ENCODE assay signal across 1 cellular context in the genomic region with DNA sequence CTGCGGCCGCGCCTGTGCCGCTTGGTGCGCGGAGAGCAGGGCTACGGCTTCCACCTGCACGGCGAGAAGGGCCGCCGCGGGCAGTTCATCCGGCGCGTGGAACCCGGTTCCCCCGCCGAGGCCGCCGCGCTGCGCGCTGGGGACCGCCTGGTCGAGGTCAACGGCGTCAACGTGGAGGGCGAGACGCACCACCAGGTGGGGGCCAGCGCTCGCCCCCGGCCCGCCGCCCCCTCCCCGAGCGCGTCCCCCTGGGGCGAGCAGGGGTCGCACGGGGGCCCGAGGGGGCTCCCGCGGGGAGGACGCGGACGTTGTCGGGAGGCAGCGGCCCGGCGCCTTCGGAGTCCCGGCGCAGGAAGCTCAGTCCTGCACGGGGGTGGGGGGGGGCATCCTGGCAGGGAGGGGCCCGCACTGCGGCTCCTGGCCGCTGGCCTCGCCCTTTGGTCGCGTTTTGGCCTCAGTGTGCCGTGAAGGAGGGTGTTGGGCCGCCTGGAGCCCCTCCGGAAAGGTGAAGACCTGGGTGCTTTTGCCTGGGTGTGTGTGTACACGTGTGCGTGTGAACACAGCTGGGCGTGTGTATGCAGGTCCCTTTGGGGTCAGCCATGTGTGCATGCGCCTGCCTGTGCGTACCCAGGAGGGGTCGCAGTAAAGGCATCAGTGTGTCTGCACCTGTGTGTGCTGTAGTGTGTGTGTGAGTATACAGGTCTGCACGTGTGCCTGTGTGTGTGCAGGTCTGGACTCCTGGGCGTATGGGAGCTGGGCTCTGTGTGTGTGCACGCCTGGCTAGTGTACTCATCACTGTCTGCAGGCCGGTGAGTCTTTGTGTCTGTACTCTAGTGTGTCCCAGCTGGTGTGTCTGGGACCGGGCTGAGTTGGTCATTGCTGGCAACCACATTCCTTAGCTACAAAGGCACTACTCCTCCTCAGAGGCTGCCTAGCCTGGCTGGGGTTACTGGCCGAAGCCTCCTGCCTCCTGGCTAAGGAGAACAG.
A peak's percentile ranks its signal among the peaks of the same experiment; 100 is the strongest.
TF ChIP-seq lines count a peak whose summit lies in the region.

No MANE protein-coding gene starts in this region.

TF ChIP-seq in HepG2, 621 proteins besides CTCF, POLR2A, EP300 and RAD21 (continued from another document and continues in another):
- TF ChIP-seq, protein P1, sequence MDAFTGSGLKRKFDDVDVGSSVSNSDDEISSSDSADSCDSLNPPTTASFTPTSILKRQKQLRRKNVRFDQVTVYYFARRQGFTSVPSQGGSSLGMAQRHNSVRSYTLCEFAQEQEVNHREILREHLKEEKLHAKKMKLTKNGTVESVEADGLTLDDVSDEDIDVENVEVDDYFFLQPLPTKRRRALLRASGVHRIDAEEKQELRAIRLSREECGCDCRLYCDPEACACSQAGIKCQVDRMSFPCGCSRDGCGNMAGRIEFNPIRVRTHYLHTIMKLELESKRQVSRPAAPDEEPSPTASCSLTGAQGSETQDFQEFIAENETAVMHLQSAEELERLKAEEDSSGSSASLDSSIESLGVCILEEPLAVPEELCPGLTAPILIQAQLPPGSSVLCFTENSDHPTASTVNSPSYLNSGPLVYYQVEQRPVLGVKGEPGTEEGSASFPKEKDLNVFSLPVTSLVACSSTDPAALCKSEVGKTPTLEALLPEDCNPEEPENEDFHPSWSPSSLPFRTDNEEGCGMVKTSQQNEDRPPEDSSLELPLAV (CRISPR knock-in tag; conservative IDR thresholded peaks at IDR 0.05; ENCODE audit: low read depth): no peak
- TF ChIP-seq, protein P2, sequence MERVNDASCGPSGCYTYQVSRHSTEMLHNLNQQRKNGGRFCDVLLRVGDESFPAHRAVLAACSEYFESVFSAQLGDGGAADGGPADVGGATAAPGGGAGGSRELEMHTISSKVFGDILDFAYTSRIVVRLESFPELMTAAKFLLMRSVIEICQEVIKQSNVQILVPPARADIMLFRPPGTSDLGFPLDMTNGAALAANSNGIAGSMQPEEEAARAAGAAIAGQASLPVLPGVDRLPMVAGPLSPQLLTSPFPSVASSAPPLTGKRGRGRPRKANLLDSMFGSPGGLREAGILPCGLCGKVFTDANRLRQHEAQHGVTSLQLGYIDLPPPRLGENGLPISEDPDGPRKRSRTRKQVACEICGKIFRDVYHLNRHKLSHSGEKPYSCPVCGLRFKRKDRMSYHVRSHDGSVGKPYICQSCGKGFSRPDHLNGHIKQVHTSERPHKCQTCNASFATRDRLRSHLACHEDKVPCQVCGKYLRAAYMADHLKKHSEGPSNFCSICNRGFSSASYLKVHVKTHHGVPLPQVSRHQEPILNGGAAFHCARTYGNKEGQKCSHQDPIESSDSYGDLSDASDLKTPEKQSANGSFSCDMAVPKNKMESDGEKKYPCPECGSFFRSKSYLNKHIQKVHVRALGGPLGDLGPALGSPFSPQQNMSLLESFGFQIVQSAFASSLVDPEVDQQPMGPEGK (CRISPR knock-in tag; IDR thresholded peaks at IDR 0.05): peak; percentile 76; the same call in 1 of the 2 replicates
- TF ChIP-seq, protein P3, sequence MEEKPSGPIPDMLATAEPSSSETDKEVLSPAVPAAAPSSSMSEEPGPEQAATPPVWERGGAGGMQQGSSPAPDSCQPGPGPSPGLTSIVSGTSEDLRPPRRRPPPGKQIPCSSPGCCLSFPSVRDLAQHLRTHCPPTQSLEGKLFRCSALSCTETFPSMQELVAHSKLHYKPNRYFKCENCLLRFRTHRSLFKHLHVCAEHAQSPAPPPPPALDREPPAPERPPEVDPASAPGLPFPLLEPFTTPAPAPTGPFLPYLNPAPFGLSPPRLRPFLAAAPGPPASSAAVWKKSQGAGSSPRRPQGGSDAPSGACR (CRISPR knock-in tag; IDR thresholded peaks at IDR 0.05): no peak
- TF ChIP-seq TAF15 (IDR thresholded peaks at IDR 0.05; ENCODE audit: low read depth, low read length, poor library complexity, severe bottlenecking) (no peak), FOSL1 (CRISPR knock-in tag; IDR thresholded peaks at IDR 0.05; ENCODE audit: borderline replicate concordance) (no peak), PCBP1 (IDR thresholded peaks at IDR 0.05; ENCODE audit: borderline replicate concordance, low read depth, low read length) (no peak; the same call in 1 of the 2 replicates), ZSCAN25 (CRISPR knock-in tag; IDR thresholded peaks at IDR 0.05) (no peak), SRF (IDR thresholded peaks at IDR 0.05; ENCODE audit: low read depth, low read length) (no peak), SRY (CRISPR knock-in tag; IDR thresholded peaks at IDR 0.05) (no peak), LCORL (IDR thresholded peaks at IDR 0.05) (no peak), LCORL (CRISPR knock-in tag; IDR thresholded peaks at IDR 0.05) (peak; percentile 71; the same call in 1 of the 2 replicates), HNF4G (IDR thresholded peaks at IDR 0.05; ENCODE audit: borderline replicate concordance, low read depth, low read length) (no peak), HNF4G (CRISPR knock-in tag; IDR thresholded peaks at IDR 0.05; ENCODE audit: borderline replicate concordance, low read depth) (no peak), ZNF44 (CRISPR knock-in tag; IDR thresholded peaks at IDR 0.05) (no peak), ZNF263 (CRISPR knock-in tag; IDR thresholded peaks at IDR 0.05) (no peak), ZFX (CRISPR knock-in tag; IDR thresholded peaks at IDR 0.05; ENCODE audit: low read depth) (0 out of 2 replicates have a peak, but pooled peaks have one; percentile 6), SAP130 (CRISPR knock-in tag; IDR thresholded peaks at IDR 0.05; ENCODE audit: low read depth) (peak; percentile 87), ZNF326 (CRISPR knock-in tag; IDR thresholded peaks at IDR 0.05; ENCODE audit: borderline replicate concordance) (no peak), ZNF766 (CRISPR knock-in tag; IDR thresholded peaks at IDR 0.05; ENCODE audit: borderline replicate concordance) (no peak), ZC3H4 (CRISPR knock-in tag; IDR thresholded peaks at IDR 0.05; ENCODE audit: borderline replicate concordance) (no peak), JUND (CRISPR knock-in tag; IDR thresholded peaks at IDR 0.05) (peak; percentile 43; the same call in 1 of the 2 replicates), MTA3 (CRISPR knock-in tag; IDR thresholded peaks at IDR 0.05) (no peak), HNRNPUL1 (IDR thresholded peaks at IDR 0.05; ENCODE audit: low read depth, low read length) (no peak), ZNF224 (CRISPR knock-in tag; IDR thresholded peaks at IDR 0.05) (no peak)
- TF ChIP-seq, protein P4, sequence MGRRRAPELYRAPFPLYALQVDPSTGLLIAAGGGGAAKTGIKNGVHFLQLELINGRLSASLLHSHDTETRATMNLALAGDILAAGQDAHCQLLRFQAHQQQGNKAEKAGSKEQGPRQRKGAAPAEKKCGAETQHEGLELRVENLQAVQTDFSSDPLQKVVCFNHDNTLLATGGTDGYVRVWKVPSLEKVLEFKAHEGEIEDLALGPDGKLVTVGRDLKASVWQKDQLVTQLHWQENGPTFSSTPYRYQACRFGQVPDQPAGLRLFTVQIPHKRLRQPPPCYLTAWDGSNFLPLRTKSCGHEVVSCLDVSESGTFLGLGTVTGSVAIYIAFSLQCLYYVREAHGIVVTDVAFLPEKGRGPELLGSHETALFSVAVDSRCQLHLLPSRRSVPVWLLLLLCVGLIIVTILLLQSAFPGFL (CRISPR knock-in tag; IDR thresholded peaks at IDR 0.05): no peak
- TF ChIP-seq, protein P5, sequence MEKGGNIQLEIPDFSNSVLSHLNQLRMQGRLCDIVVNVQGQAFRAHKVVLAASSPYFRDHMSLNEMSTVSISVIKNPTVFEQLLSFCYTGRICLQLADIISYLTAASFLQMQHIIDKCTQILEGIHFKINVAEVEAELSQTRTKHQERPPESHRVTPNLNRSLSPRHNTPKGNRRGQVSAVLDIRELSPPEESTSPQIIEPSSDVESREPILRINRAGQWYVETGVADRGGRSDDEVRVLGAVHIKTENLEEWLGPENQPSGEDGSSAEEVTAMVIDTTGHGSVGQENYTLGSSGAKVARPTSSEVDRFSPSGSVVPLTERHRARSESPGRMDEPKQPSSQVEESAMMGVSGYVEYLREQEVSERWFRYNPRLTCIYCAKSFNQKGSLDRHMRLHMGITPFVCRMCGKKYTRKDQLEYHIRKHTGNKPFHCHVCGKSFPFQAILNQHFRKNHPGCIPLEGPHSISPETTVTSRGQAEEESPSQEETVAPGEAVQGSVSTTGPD (CRISPR knock-in tag; IDR thresholded peaks at IDR 0.05): no peak
- TF ChIP-seq, protein P6, sequence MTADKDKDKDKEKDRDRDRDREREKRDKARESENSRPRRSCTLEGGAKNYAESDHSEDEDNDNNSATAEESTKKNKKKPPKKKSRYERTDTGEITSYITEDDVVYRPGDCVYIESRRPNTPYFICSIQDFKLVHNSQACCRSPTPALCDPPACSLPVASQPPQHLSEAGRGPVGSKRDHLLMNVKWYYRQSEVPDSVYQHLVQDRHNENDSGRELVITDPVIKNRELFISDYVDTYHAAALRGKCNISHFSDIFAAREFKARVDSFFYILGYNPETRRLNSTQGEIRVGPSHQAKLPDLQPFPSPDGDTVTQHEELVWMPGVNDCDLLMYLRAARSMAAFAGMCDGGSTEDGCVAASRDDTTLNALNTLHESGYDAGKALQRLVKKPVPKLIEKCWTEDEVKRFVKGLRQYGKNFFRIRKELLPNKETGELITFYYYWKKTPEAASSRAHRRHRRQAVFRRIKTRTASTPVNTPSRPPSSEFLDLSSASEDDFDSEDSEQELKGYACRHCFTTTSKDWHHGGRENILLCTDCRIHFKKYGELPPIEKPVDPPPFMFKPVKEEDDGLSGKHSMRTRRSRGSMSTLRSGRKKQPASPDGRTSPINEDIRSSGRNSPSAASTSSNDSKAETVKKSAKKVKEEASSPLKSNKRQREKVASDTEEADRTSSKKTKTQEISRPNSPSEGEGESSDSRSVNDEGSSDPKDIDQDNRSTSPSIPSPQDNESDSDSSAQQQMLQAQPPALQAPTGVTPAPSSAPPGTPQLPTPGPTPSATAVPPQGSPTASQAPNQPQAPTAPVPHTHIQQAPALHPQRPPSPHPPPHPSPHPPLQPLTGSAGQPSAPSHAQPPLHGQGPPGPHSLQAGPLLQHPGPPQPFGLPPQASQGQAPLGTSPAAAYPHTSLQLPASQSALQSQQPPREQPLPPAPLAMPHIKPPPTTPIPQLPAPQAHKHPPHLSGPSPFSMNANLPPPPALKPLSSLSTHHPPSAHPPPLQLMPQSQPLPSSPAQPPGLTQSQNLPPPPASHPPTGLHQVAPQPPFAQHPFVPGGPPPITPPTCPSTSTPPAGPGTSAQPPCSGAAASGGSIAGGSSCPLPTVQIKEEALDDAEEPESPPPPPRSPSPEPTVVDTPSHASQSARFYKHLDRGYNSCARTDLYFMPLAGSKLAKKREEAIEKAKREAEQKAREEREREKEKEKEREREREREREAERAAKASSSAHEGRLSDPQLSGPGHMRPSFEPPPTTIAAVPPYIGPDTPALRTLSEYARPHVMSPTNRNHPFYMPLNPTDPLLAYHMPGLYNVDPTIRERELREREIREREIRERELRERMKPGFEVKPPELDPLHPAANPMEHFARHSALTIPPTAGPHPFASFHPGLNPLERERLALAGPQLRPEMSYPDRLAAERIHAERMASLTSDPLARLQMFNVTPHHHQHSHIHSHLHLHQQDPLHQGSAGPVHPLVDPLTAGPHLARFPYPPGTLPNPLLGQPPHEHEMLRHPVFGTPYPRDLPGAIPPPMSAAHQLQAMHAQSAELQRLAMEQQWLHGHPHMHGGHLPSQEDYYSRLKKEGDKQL (CRISPR knock-in tag; IDR thresholded peaks at IDR 0.05; ENCODE audit: low read depth): no peak
- TF ChIP-seq, protein P7, sequence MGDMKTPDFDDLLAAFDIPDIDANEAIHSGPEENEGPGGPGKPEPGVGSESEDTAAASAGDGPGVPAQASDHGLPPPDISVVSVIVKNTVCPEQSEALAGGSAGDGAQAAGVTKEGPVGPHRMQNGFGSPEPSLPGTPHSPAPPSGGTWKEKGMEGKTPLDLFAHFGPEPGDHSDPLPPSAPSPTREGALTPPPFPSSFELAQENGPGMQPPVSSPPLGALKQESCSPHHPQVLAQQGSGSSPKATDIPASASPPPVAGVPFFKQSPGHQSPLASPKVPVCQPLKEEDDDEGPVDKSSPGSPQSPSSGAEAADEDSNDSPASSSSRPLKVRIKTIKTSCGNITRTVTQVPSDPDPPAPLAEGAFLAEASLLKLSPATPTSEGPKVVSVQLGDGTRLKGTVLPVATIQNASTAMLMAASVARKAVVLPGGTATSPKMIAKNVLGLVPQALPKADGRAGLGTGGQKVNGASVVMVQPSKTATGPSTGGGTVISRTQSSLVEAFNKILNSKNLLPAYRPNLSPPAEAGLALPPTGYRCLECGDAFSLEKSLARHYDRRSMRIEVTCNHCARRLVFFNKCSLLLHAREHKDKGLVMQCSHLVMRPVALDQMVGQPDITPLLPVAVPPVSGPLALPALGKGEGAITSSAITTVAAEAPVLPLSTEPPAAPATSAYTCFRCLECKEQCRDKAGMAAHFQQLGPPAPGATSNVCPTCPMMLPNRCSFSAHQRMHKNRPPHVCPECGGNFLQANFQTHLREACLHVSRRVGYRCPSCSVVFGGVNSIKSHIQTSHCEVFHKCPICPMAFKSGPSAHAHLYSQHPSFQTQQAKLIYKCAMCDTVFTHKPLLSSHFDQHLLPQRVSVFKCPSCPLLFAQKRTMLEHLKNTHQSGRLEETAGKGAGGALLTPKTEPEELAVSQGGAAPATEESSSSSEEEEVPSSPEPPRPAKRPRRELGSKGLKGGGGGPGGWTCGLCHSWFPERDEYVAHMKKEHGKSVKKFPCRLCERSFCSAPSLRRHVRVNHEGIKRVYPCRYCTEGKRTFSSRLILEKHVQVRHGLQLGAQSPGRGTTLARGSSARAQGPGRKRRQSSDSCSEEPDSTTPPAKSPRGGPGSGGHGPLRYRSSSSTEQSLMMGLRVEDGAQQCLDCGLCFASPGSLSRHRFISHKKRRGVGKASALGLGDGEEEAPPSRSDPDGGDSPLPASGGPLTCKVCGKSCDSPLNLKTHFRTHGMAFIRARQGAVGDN (CRISPR knock-in tag; IDR thresholded peaks at IDR 0.05): peak; percentile 74
- TF ChIP-seq, protein P8, sequence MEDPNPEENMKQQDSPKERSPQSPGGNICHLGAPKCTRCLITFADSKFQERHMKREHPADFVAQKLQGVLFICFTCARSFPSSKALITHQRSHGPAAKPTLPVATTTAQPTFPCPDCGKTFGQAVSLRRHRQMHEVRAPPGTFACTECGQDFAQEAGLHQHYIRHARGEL (CRISPR knock-in tag; IDR thresholded peaks at IDR 0.05): no peak
- TF ChIP-seq, protein P9, sequence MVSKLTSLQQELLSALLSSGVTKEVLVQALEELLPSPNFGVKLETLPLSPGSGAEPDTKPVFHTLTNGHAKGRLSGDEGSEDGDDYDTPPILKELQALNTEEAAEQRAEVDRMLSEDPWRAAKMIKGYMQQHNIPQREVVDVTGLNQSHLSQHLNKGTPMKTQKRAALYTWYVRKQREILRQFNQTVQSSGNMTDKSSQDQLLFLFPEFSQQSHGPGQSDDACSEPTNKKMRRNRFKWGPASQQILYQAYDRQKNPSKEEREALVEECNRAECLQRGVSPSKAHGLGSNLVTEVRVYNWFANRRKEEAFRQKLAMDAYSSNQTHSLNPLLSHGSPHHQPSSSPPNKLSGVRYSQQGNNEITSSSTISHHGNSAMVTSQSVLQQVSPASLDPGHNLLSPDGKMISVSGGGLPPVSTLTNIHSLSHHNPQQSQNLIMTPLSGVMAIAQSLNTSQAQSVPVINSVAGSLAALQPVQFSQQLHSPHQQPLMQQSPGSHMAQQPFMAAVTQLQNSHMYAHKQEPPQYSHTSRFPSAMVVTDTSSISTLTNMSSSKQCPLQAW (CRISPR knock-in tag; IDR thresholded peaks at IDR 0.05): no peak
- TF ChIP-seq, protein P10, sequence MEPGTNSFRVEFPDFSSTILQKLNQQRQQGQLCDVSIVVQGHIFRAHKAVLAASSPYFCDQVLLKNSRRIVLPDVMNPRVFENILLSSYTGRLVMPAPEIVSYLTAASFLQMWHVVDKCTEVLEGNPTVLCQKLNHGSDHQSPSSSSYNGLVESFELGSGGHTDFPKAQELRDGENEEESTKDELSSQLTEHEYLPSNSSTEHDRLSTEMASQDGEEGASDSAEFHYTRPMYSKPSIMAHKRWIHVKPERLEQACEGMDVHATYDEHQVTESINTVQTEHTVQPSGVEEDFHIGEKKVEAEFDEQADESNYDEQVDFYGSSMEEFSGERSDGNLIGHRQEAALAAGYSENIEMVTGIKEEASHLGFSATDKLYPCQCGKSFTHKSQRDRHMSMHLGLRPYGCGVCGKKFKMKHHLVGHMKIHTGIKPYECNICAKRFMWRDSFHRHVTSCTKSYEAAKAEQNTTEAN (CRISPR knock-in tag; conservative IDR thresholded peaks at IDR 0.05): peak; percentile 96
